Comparison of ENCODE assay signal across 10 cellular contexts in the genomic region with DNA sequence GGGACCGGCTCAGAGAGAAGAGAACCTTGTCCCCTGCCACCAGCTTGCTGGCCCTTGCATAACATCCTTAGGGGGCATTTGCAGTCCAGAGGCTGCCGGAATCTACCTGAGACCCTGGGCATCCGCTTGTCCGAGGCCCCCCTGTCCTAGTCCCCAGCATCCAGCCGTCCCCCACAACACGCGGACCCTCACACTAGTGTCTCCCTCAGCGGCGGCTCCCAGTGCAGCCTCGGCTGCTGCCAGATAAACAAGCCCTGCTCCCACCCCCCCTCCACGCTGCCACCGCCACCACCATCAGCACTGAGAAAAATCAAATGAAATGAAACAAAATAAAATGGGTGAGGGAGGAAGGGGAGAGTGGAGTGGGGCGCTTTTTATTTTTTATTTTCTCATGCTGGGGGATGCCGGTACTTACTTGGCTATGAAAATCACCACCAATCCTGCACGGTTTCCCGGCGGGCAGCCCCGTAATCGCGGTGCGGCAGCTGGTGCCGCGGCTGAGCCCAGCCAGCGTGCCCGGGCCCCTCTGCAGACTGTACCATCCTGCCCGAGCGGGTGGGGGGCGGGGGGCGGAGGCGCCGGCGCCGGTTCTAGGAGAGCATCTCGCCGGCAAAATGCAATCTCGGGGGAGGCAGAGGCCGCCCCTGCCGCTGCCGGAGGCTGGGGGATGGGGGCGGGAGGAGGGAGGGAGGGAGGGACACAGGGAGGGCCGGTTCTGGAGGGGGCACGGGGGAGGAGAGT. TPM values are rescaled to one million over a fixed set of nuclear protein-coding genes. Genes with fewer than 3 reads are reported as not detected.
DNase-seq lines count a peak whose midpoint lies in the region; ATAC-seq lines count a peak whose summit lies in the region.
"Had no signal": no experiment of that assay in that cellular context is flagged by ENCODE, and none has a peak within 500 bp of the region (broad histone marks: within the 10 kb centered on the region; RNA-seq: fewer than 3 reads in every experiment).

Gene ATP2B2, minus strand, starts transcription at position 537 of the 741 bp plus-strand sequence. CDS start 56,043 bp downstream, outside the sequence.

- WGBS in mesodermal cell (ENCODE audit: insufficient coverage in 2 of 2), 2 experiments = 29 to 34% methylated on average over 3 to 11 of the region's 42 CpGs

- H3K9me3 ChIP-seq in mesodermal cell (ENCODE audit: control insufficient read depth, low read length) = no peaks in the 10 kb centered on the region

- no peak for ATAC-seq in HG03521 (IDR thresholded peaks at IDR 0.05; ENCODE audit: unreplicated experiment)

- H3K79me2 ChIP-seq in ACC112 (ENCODE audit: control insufficient read depth, insufficient read depth, low read length, unreplicated experiment) = no peaks in the 10 kb centered on the region

- peaks cover 62% of the 10 kb centered on the region for H3K27me3 ChIP-seq in ACC112 (ENCODE audit: insufficient read depth, low read length)
- peaks cover 8% of the 10 kb centered on the region for H3K27me3 ChIP-seq in H7 (ENCODE audit: control insufficient read depth, insufficient read depth, low read length)

- DNase-seq in H7 (peak; percentile 95), anterior cingulate cortex (lab: John Stamatoyannopoulos, UW) (peak in 39 of 58 donors; percentile 7 to 72 (median 29)), NCI-H510A (lab: John Stamatoyannopoulos, UW) (no peak), cortex of kidney (lab: John Stamatoyannopoulos, UW) (no peak), HUDEP-2 (lab: John Stamatoyannopoulos, UW; ENCODE audit: unreplicated experiment in 76 of 76) (no peak)
- DNase-seq: activated CD4-positive, alpha-beta T cell treated with anti-CD3 and anti-CD28 coated beads, Interleukin-2, amount 10 ng/mL, durations not matched to agents 7 days and 5 days had no signal

- H3K4me3 ChIP-seq in ACC112 (ENCODE audit: low read depth, low read length) = peak within 1 kb of the TSS; percentile 53; the same call in 1 of the 2 replicates
- peak within 1 kb of the TSS; percentile 28; the same call in 1 of the 2 replicates for H3K4me3 ChIP-seq in H7 (ENCODE audit: insufficient read depth, low read depth, low read length)
- peak within 1 kb of the TSS; percentile 6 for H3K4me3 ChIP-seq in mesodermal cell (ENCODE audit: extremely low read depth, insufficient read depth, low read length, poor library complexity, severe bottlenecking)

- H3K27ac ChIP-seq in ACC112 (ENCODE audit: low read depth, low read length) (no peak within 1 kb of the TSS), mesodermal cell (ENCODE audit: low read depth, low read length, severe bottlenecking) (no peak within 1 kb of the TSS)

- no peaks in the 10 kb centered on the region for H3K36me3 ChIP-seq in ACC112 (ENCODE audit: insufficient read depth, low read length)
- no peaks in the 10 kb centered on the region for H3K36me3 ChIP-seq in H7 (replicated peaks; ENCODE audit: control insufficient read depth, insufficient read depth, low read length)
- no peaks in the 10 kb centered on the region for H3K36me3 ChIP-seq in mesodermal cell (ENCODE audit: control insufficient read depth, insufficient read depth, low read length)

- H3K4me1 ChIP-seq in ACC112 (ENCODE audit: control insufficient read depth, insufficient read depth, low read length, unreplicated experiment) (no peaks in the 10 kb centered on the region), mesodermal cell (ENCODE audit: control insufficient read depth, insufficient read depth, low read length, poor library complexity, severe bottlenecking) (peaks cover 3% of the 10 kb centered on the region)

- no peak within 1 kb of the TSS for H2AFZ ChIP-seq in ACC112 (ENCODE audit: low read length, unreplicated experiment)

RNA-seq across cellular contexts. Expression of gene ATP2B2, which starts in this region (rescaled TPM):
- total RNA-seq in H7 (2014; rRNA removed; shearing (Covaris generic)) = 0.04 and 0.21 TPM in 2 replicates
- 0.66 TPM for polyA plus RNA-seq in mesodermal cell (2013, experiment 1 of 2)
- polyA plus RNA-seq in mesodermal cell (2013, experiment 2 of 2) = 0.35 TPM
- total RNA-seq: activated CD4-positive, alpha-beta T cell treated with anti-CD3 and anti-CD28 coated beads, Interleukin-2, amount 10 ng/mL, durations not matched to agents 7 days and 5 days; fibroblast of villous mesenchyme had no signal

Comparison
In these comparisons a context has a peak if more than half of its experiments do, and no peak if none do; other contexts are left out.
1. Peak in DNase-seq and H3K4me3 ChIP-seq in H7; RNA of the gene not detected or under 1 TPM.
2. DNase-seq: peak in anterior cingulate cortex (39 of 58); none in NCI-H510A (single experiment), cortex of kidney (single experiment) and HUDEP-2 (0 of 76).
3. Peak in every context shown above with its lines, with median percentiles within 50 percentile points of each other: H3K4me3 ChIP-seq.